Comparison of ENCODE assay signal across 13 cellular contexts in the genomic region with DNA sequence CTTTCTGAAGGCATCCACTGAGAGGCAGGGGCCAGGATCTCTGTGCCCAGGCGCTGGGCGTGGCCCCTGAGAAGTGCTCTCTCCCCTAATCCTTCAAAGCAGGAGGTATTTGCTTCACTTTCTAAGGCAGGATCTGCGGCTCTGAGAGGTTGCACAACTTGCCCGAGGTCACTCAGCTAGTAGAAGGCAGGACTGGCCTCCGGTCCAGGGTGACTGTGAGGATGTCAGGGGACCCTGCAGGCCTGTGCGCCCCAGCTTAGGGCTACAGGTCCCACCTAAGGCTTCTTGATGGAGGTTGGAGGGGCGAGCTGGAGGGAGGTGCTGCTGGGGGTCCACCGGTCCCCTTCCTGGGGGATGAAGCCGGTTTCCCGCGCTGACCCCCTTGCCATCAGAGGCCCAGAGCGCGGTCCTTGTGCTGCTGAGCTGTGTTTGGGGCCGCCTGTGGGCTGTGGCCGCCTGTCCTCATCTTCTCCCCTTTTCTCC. TPM values are rescaled to one million over a fixed set of nuclear protein-coding genes. Genes with fewer than 3 reads are reported as not detected.
A peak's percentile ranks its signal among the peaks of the same experiment; 100 is the strongest.
DNase-seq lines count a peak whose midpoint lies in the region; ATAC-seq, FAIRE-seq and TF ChIP-seq lines count a peak whose summit lies in the region.
"Had no signal": no experiment of that assay in that cellular context is flagged by ENCODE, and none has a peak within 500 bp of the region (broad histone marks: within the 10 kb centered on the region; RNA-seq: fewer than 3 reads in every experiment).

No MANE protein-coding gene starts in this region.

- DNase-seq in NCI-H524 (lab: John Stamatoyannopoulos, UW) (peak; percentile 11 to 43), NCI-H524 treated with DMSO at 0.1 percent for 48 hours (lab: John Stamatoyannopoulos, UW) (no peak), bronchial epithelial cell (ENCODE audit: low read depth) (peak; percentile 19), memory B cell (ENCODE audit: low spot score in 2 of 2) (no peak), tibial nerve (ENCODE audit: low spot score in 2 of 2) (no peak), natural killer cell (no peak), activated gamma-delta T cell (lab: John Stamatoyannopoulos, UW) (no peak), NCI-H1092 treated with DMSO at 0.1 percent for 48 hours (lab: John Stamatoyannopoulos, UW) (no peak)
- DNase-seq: 8988T, activated gamma-delta T cell treated with Interleukin-2 at 50 U/mL for 16 hours, KG1 had no signal

- peaks cover 7% of the 10 kb centered on the region for H3K4me1 Mint-ChIP-seq in memory B cell
- no peaks in the 10 kb centered on the region for H3K4me1 Mint-ChIP-seq in natural killer cell

- no peaks in the 10 kb centered on the region for H3K9me3 Mint-ChIP-seq in memory B cell
- no peaks in the 10 kb centered on the region for H3K9me3 Mint-ChIP-seq in natural killer cell

- no peak for FAIRE-seq in bronchial epithelial cell (lab: Jason Lieb, UNC)
- FAIRE-seq: endometrium had no signal

- TF ChIP-seq POLR2A in tibial nerve (IDR thresholded peaks at IDR 0.05) = no peak

- TF ChIP-seq EP300 in tibial nerve (IDR thresholded peaks at IDR 0.05) = no peak

- H3K27me3 Mint-ChIP-seq in memory B cell (peaks cover 5% of the 10 kb centered on the region), natural killer cell (ENCODE audit: low read depth in 2 of 2) (peaks cover 0 to 4% of the 10 kb centered on the region in 2 donors)

- peaks cover 0 to 67% (median 47%) of the 10 kb centered on the region in 4 donors for H3K4me1 ChIP-seq in tibial nerve

- H3K36me3 Mint-ChIP-seq in memory B cell (peaks cover 2% of the 10 kb centered on the region), natural killer cell (no peaks in the 10 kb centered on the region)

- no peak for TF ChIP-seq CTCF in bronchial epithelial cell (IDR thresholded peaks at IDR 0.05; ENCODE audit: insufficient read depth, low read length, severe bottlenecking)
- TF ChIP-seq CTCF in tibial nerve (IDR thresholded peaks at IDR 0.05) = no peak
- TF ChIP-seq CTCF in natural killer cell (IDR thresholded peaks at IDR 0.05) = no peak

- ATAC-seq in memory B cell (ENCODE audit: low read depth) (no peak), natural killer cell (no peak)

- peaks cover 2% of the 10 kb centered on the region for H3K27me3 ChIP-seq in bronchial epithelial cell (ENCODE audit: control insufficient read depth, insufficient read depth, low read length)
- H3K27me3 ChIP-seq in tibial nerve = no peaks in the 10 kb centered on the region

- H3K4me3 Mint-ChIP-seq in memory B cell = no peak overlapping the region
- no peak overlapping the region for H3K4me3 Mint-ChIP-seq in natural killer cell

- intact Hi-C loops in natural killer cell (cut with micrococcal nuclease) = no loop called here

- no peaks in the 10 kb centered on the region for H3K9me3 ChIP-seq in tibial nerve

- H3K27ac ChIP-seq in tibial nerve = peak overlapping the region; percentile 73 to 94 (median 84)

- no peaks in the 10 kb centered on the region for H3K36me3 ChIP-seq in bronchial epithelial cell (ENCODE audit: control insufficient read depth, insufficient read depth, low read length)
- no peaks in the 10 kb centered on the region for H3K36me3 ChIP-seq in tibial nerve

- WGBS in tibial nerve, 2 donors = 54 to 58% methylated on average over 9 to 15 of the region's 15 CpGs

- H3K27ac Mint-ChIP-seq in memory B cell = peak overlapping the region; percentile 63
- H3K27ac Mint-ChIP-seq in natural killer cell = no peak overlapping the region

- H3K4me3 ChIP-seq in bronchial epithelial cell (ENCODE audit: low read depth, low read length) = no peak overlapping the region
- no peak overlapping the region for H3K4me3 ChIP-seq in tibial nerve

RNA-seq across cellular contexts. Expression of gene SMIM38, which starts 1.0 kb away (rescaled TPM):
- total RNA-seq in bronchial epithelial cell = 0.26 and 0.38 TPM in 2 replicates
- 1 to 10 TPM; 3.3 to 4.6 (median 4.1) TPM for total RNA-seq in tibial nerve
- under 1 TPM; 0.23 to 0.42 (median 0.40) TPM for total RNA-seq in natural killer cell
- total RNA-seq: kidney epithelial cell had no signal

Comparison
In these comparisons a context has a peak if more than half of its experiments do, and no peak if none do; other contexts are left out.
1. DNase-seq: peak in NCI-H524 (2 of 2) and bronchial epithelial cell (single experiment); none in NCI-H524 treated with DMSO at 0.1 percent for 48 hours (single experiment), memory B cell (0 of 2), tibial nerve (0 of 2), natural killer cell (single experiment), activated gamma-delta T cell (single experiment) and NCI-H1092 treated with DMSO at 0.1 percent for 48 hours (single experiment).